Comparison of ENCODE assay signal across 10 cellular contexts in the genomic region with DNA sequence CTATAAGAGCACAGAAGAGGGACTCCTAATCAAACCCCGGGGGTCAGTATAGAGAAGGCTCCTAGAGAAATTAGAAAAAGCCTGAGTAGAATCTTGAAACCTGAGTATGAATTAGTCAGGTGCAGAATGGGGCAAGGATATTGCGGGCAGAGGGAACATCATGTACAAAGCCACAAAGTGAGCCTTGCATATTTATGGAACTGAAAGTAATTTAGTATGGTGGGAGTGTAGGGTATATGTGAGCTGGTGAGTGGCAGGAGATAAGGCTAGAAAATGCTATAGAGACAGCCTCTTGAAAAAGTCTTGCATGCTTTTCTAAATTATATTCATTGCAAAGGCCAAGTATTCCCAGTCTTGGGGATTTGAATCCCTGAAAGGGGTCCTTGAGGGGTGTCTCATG.
DNase-seq lines count a peak whose midpoint lies in the region; ATAC-seq and TF ChIP-seq lines count a peak whose summit lies in the region.
"Had no signal": no experiment of that assay in that cellular context is flagged by ENCODE, and none has a peak within 500 bp of the region (broad histone marks: within the 10 kb centered on the region; RNA-seq: fewer than 3 reads in every experiment).

No MANE protein-coding gene starts in this region.

- no peak overlapping the region for H3K9ac ChIP-seq in mammary epithelial cell (ENCODE audit: insufficient read depth, low read length)

- peak overlapping the region; percentile 72 for H3K27ac Mint-ChIP-seq in activated naive CD8-positive, alpha-beta T cell treated with anti-CD3 and anti-CD28 coated beads for 36 hours

- H3K9me3 Mint-ChIP-seq in activated naive CD8-positive, alpha-beta T cell treated with anti-CD3 and anti-CD28 coated beads for 36 hours: peaks cover 30% of the 10 kb centered on the region

- no peaks in the 10 kb centered on the region for H3K27me3 Mint-ChIP-seq in activated naive CD8-positive, alpha-beta T cell treated with anti-CD3 and anti-CD28 coated beads for 36 hours

- DNase-seq in GM06990 (ENCODE audit: extremely low read depth, insufficient read length) (peak; percentile 41), amygdala (lab: John Stamatoyannopoulos, UW) (no peak), sciatic nerve (ENCODE audit: low spot score) (no peak), mammary epithelial cell (no peak)
- peak; percentile 33 for DNase-seq in activated naive CD8-positive, alpha-beta T cell treated with anti-CD3 and anti-CD28 coated beads for 36 hours
- DNase-seq: GDM1, NCI-H1105 treated with DMSO at 0.1 percent for 48 hours had no signal

- in situ Hi-C loops in mammary epithelial cell (cut with MboI; ENCODE audit: low sequenced_read_pairs in 2 of 2): no loop called here

- H2AFZ ChIP-seq in mammary epithelial cell (ENCODE audit: low read depth, low read length): no peak overlapping the region

- CTCF ChIA-PET in mammary epithelial cell (lab: Charles Lee; ENCODE audit: low non-redundant PET): no interaction called here

- no peak overlapping the region for H3K4me2 ChIP-seq in mammary epithelial cell (ENCODE audit: insufficient read depth, low read depth, low read length)

- H3K9me3 ChIP-seq in mammary epithelial cell (replicated peaks; ENCODE audit: insufficient read depth, low read length): no peaks in the 10 kb centered on the region

- H3K79me2 ChIP-seq in mammary epithelial cell (ENCODE audit: insufficient read depth, low read length): peaks cover 49% of the 10 kb centered on the region

- intact Hi-C loops in sciatic nerve (cut with DNase I) (no loop called here), mammary epithelial cell (cut with micrococcal nuclease) (no loop called here)

- dilution Hi-C loops in mammary epithelial cell (cut with HindIII; ENCODE audit: low sequenced_read_pairs): no loop called here

- H3K27ac ChIP-seq in mammary epithelial cell (ENCODE audit: insufficient read depth, low read depth, low read length): no peak overlapping the region

- peaks cover 88% of the 10 kb centered on the region for H3K4me1 Mint-ChIP-seq in activated naive CD8-positive, alpha-beta T cell treated with anti-CD3 and anti-CD28 coated beads for 36 hours

- 94% methylated on average over 2 of the region's 2 CpGs for WGBS in mammary epithelial cell (ENCODE audit: low coverage, missing lambda C conversion rate)

- H3K36me3 ChIP-seq in GM06990 (ENCODE audit: control insufficient read depth, insufficient read depth, low read length): no peaks in the 10 kb centered on the region
- no peaks in the 10 kb centered on the region for H3K36me3 ChIP-seq in mammary epithelial cell (ENCODE audit: insufficient read depth, low read length)

- no TSS peak for BruUV-seq in mammary epithelial cell (replicated peaks; lab: Mats Ljungman, UMichigan)

- H3K27me3 ChIP-seq in GM06990 (replicated peaks; ENCODE audit: control insufficient read depth, insufficient read depth, low read length): no peaks in the 10 kb centered on the region
- H3K27me3 ChIP-seq in mammary epithelial cell (ENCODE audit: insufficient read depth, low read length): no peaks in the 10 kb centered on the region

- TF ChIP-seq CTCF in GM06990 (IDR thresholded peaks at IDR 0.05; ENCODE audit: insufficient read depth, low read length, poor library complexity, severe bottlenecking) (no peak), mammary epithelial cell (conservative IDR thresholded peaks at IDR 0.05 in 1 of 2, IDR thresholded peaks at IDR 0.05 in 1 of 2; ENCODE audit: extremely low read depth in 1 of 2, insufficient read depth in 1 of 2, low read depth in 1 of 2, low read length in 2 of 2) (no peak)

- no peaks in the 10 kb centered on the region for H4K20me1 ChIP-seq in mammary epithelial cell (ENCODE audit: insufficient read depth, low read length)

- peaks cover 18% of the 10 kb centered on the region for H3K4me1 ChIP-seq in mammary epithelial cell (ENCODE audit: insufficient read depth, low read length)

- no peak overlapping the region for H3K4me3 ChIP-seq in GM06990 (replicated peaks; ENCODE audit: low read depth, low read length)
- H3K4me3 ChIP-seq in mammary epithelial cell (replicated peaks in 1 of 3; ENCODE audit: insufficient read depth in 1 of 3, low read depth in 2 of 3, low read length in 3 of 3): no peak overlapping the region

- H3K36me3 Mint-ChIP-seq in activated naive CD8-positive, alpha-beta T cell treated with anti-CD3 and anti-CD28 coated beads for 36 hours: peaks cover 50% of the 10 kb centered on the region

- peak; percentile 62 for ATAC-seq in GM19468 (IDR thresholded peaks at IDR 0.05; ENCODE audit: extremely low read depth, unreplicated experiment)
- ATAC-seq in HG03520 (IDR thresholded peaks at IDR 0.05; ENCODE audit: unreplicated experiment): peak; percentile 65
- ATAC-seq in sciatic nerve: no peak
- no peak for ATAC-seq in SK-N-SH treated with all-trans-retinoic acid at 6 μM for 48 hours

- no peak overlapping the region for H3K4me3 Mint-ChIP-seq in activated naive CD8-positive, alpha-beta T cell treated with anti-CD3 and anti-CD28 coated beads for 36 hours

TF ChIP-seq in SK-N-SH treated with all-trans-retinoic acid at 6 μM for 48 hours, 23 proteins besides CTCF, POLR2A, EP300 and RAD21:
- TF ChIP-seq PPARA (CRISPR knock-in tag; IDR thresholded peaks at IDR 0.05; ENCODE audit: borderline replicate concordance) (no peak), TOX (CRISPR knock-in tag; IDR thresholded peaks at IDR 0.05; ENCODE audit: borderline replicate concordance) (no peak), ZFP3 (CRISPR knock-in tag; IDR thresholded peaks at IDR 0.05) (no peak), OSR1 (CRISPR knock-in tag; IDR thresholded peaks at IDR 0.05) (no peak), ESRRG (CRISPR knock-in tag; IDR thresholded peaks at IDR 0.05) (no peak), ARNTL (CRISPR knock-in tag; IDR thresholded peaks at IDR 0.05; ENCODE audit: borderline replicate concordance, low read depth) (no peak), RARB (CRISPR knock-in tag; IDR thresholded peaks at IDR 0.05) (no peak), TCF4 (CRISPR knock-in tag; IDR thresholded peaks at IDR 0.05; ENCODE audit: borderline replicate concordance) (no peak), SNAI2 (CRISPR knock-in tag; IDR thresholded peaks at IDR 0.05) (no peak), GLIS3 (CRISPR knock-in tag; IDR thresholded peaks at IDR 0.05) (no peak), ISL1 (CRISPR knock-in tag; IDR thresholded peaks at IDR 0.05) (no peak), ZNF8 (CRISPR knock-in tag; IDR thresholded peaks at IDR 0.05) (no peak), BACH2 (CRISPR knock-in tag; IDR thresholded peaks at IDR 0.05; ENCODE audit: borderline replicate concordance) (no peak)
- TF ChIP-seq, protein P1, sequence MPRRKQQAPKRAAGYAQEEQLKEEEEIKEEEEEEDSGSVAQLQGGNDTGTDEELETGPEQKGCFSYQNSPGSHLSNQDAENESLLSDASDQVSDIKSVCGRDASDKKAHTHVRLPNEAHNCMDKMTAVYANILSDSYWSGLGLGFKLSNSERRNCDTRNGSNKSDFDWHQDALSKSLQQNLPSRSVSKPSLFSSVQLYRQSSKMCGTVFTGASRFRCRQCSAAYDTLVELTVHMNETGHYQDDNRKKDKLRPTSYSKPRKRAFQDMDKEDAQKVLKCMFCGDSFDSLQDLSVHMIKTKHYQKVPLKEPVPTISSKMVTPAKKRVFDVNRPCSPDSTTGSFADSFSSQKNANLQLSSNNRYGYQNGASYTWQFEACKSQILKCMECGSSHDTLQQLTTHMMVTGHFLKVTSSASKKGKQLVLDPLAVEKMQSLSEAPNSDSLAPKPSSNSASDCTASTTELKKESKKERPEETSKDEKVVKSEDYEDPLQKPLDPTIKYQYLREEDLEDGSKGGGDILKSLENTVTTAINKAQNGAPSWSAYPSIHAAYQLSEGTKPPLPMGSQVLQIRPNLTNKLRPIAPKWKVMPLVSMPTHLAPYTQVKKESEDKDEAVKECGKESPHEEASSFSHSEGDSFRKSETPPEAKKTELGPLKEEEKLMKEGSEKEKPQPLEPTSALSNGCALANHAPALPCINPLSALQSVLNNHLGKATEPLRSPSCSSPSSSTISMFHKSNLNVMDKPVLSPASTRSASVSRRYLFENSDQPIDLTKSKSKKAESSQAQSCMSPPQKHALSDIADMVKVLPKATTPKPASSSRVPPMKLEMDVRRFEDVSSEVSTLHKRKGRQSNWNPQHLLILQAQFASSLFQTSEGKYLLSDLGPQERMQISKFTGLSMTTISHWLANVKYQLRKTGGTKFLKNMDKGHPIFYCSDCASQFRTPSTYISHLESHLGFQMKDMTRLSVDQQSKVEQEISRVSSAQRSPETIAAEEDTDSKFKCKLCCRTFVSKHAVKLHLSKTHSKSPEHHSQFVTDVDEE (CRISPR knock-in tag; IDR thresholded peaks at IDR 0.05): no peak

Comparison
In these comparisons a context has a peak if more than half of its experiments do, and no peak if none do; other contexts are left out.
1. DNase-seq: peak in GM06990 (single experiment) and activated naive CD8-positive, alpha-beta T cell treated with anti-CD3 and anti-CD28 coated beads for 36 hours (single experiment); none in amygdala (0 of 56), sciatic nerve (single experiment) and mammary epithelial cell (single experiment).
2. ATAC-seq: peak in GM19468 (single experiment) and HG03520 (single experiment); none in sciatic nerve (single experiment) and SK-N-SH treated with all-trans-retinoic acid at 6 μM for 48 hours (single experiment).